Comparison of ENCODE assay signal across 12 cellular contexts in genomic region chr15:63826513-63826912, GRCh38. TPM values are rescaled to one million over a fixed set of nuclear protein-coding genes. Genes with fewer than 3 reads are reported as not detected.
A peak's percentile ranks its signal among the peaks of the same experiment; 100 is the strongest.
DNase-seq lines count a peak whose midpoint lies in the region; TF ChIP-seq lines count a peak whose summit lies in the region.
"Had no signal": no experiment of that assay in that cellular context is flagged by ENCODE, and none has a peak within 500 bp of the region (broad histone marks: within the 10 kb centered on the region; RNA-seq: fewer than 3 reads in every experiment).

No MANE protein-coding gene starts in this region.

- TF ChIP-seq CTCF in GM13977 (IDR thresholded peaks at IDR 0.05; ENCODE audit: extremely low read depth, insufficient read depth, missing control alignments) (peak; percentile 37), WERI-Rb-1 (IDR thresholded peaks at IDR 0.05; ENCODE audit: low read depth, low read length) (0 out of 2 replicates have a peak, but pooled peaks have one; percentile 22), esophagus muscularis mucosa (IDR thresholded peaks at IDR 0.05) (no peak)

- in situ Hi-C loops in GM13977 (cut with MboI; ENCODE audit: low pct_unique_long_range_greater_than_20kb, low sequenced_read_pairs, unreplicated experiment): loop anchor here (10.0 kb wide), 1 partner anchor 228 kb away; no protein-coding TSS in a partner anchor

- peaks cover 58 to 86% of the 10 kb centered on the region in 2 donors for H3K4me1 Mint-ChIP-seq in immature natural killer cell

- H3K36me3 Mint-ChIP-seq in immature natural killer cell: no peaks in the 10 kb centered on the region

- H3K27me3 ChIP-seq in WERI-Rb-1 (ENCODE audit: insufficient read depth, low read depth, severe bottlenecking): no peaks in the 10 kb centered on the region
- no peaks in the 10 kb centered on the region for H3K27me3 ChIP-seq in esophagus muscularis mucosa
- H3K27me3 ChIP-seq: dorsolateral prefrontal cortex, vagina had no signal

- H3K4me3 Mint-ChIP-seq in immature natural killer cell: no peak overlapping the region

- 43% methylated on average over 2 of the region's 2 CpGs for WGBS in esophagus muscularis mucosa

- TF ChIP-seq EP300 in esophagus muscularis mucosa (IDR thresholded peaks at IDR 0.05): no peak

- no peak for TF ChIP-seq POLR2A in esophagus muscularis mucosa (IDR thresholded peaks at IDR 0.05; ENCODE audit: low read depth)

- H3K9me3 ChIP-seq in WERI-Rb-1 (ENCODE audit: severe bottlenecking) (no peaks in the 10 kb centered on the region), esophagus muscularis mucosa (no peaks in the 10 kb centered on the region)
- H3K9me3 ChIP-seq: vagina had no signal

- H3K36me3 ChIP-seq in WERI-Rb-1: no peaks in the 10 kb centered on the region
- H3K36me3 ChIP-seq in esophagus muscularis mucosa: no peaks in the 10 kb centered on the region
- H3K36me3 ChIP-seq: vagina had no signal

- peaks cover 1 to 44% (median 37%) of the 10 kb centered on the region in 4 donors for H3K4me1 ChIP-seq in esophagus muscularis mucosa

- H3K27ac ChIP-seq in WERI-Rb-1 (no peak overlapping the region), esophagus muscularis mucosa (replicated peaks in 1 of 4) (no peak overlapping the region)
- H3K27ac ChIP-seq: dorsolateral prefrontal cortex, SK-N-MC, vagina had no signal

- peak overlapping the region in 3 of 6 donors; percentile 72 to 86 (median 78) for H3K27ac Mint-ChIP-seq in immature natural killer cell

- DNase-seq in NOMO-1 treated with DMSO at 0.1 percent for 48 hours (lab: John Stamatoyannopoulos, UW; ENCODE audit: unreplicated experiment) (peak; percentile 11), NOMO-1 treated with dmso at 0.1 percent for 144 hours (lab: John Stamatoyannopoulos, UW; ENCODE audit: unreplicated experiment) (no peak), GM13977 (ENCODE audit: low spot score) (no peak), WERI-Rb-1 (no peak), immature natural killer cell (peak in 2 of 3 donors; percentile 41 to 43), esophagus muscularis mucosa (ENCODE audit: extremely low spot score) (no peak), OCI-M2 (lab: John Stamatoyannopoulos, UW; ENCODE audit: unreplicated experiment) (no peak), DMS79 treated with DMSO at 0.1 percent for 48 hours (lab: John Stamatoyannopoulos, UW) (no peak)
- DNase-seq: dorsolateral prefrontal cortex, occipital lobe had no signal

- intact Hi-C loops in esophagus muscularis mucosa (cut with DNase I): no loop called here

- H3K9me3 Mint-ChIP-seq in immature natural killer cell: no peaks in the 10 kb centered on the region

- H3K4me3 ChIP-seq in WERI-Rb-1 (ENCODE audit: low read depth, low read length) (no peak overlapping the region), esophagus muscularis mucosa (no peak overlapping the region)
- H3K4me3 ChIP-seq: dorsolateral prefrontal cortex, SK-N-MC, vagina had no signal

- peaks cover 0 to 2% (median 0%) of the 10 kb centered on the region in 3 donors for H3K27me3 Mint-ChIP-seq in immature natural killer cell (ENCODE audit: low read depth in 3 of 3)

RNA-seq across cellular contexts. Expression of gene HERC1, which starts 7.2 kb away (rescaled TPM):
- polyA plus RNA-seq in immature natural killer cell: 10 to 100 TPM; 15.9 to 48.0 (median 26.4) TPM
- 100 to 1,000 TPM in 3 of 4 donors, 10 to 100 TPM in 1; 99.3 to 139 (median 123) TPM for total RNA-seq in esophagus muscularis mucosa

Comparison
In these comparisons a context has a peak if more than half of its experiments do, and no peak if none do; other contexts are left out.
1. DNase-seq: peak in NOMO-1 treated with DMSO at 0.1 percent for 48 hours (single experiment) and immature natural killer cell (2 of 3); none in NOMO-1 treated with dmso at 0.1 percent for 144 hours (single experiment), GM13977 (single experiment), WERI-Rb-1 (single experiment), esophagus muscularis mucosa (single experiment), OCI-M2 (single experiment) and DMS79 treated with DMSO at 0.1 percent for 48 hours (single experiment).
2. CTCF ChIP-seq: peak in GM13977 (single experiment) and WERI-Rb-1 (single experiment); none in esophagus muscularis mucosa (0 of 3).